20 cellular contexts compared by ENCODE assay signal in genomic region chr1:43843684-43844083, GRCh38.
DNase-seq lines count a peak whose midpoint lies in the region; ATAC-seq, FAIRE-seq and TF ChIP-seq lines count a peak whose summit lies in the region.
"Had no signal": no experiment of that assay in that cellular context is flagged by ENCODE, and none has a peak within 500 bp of the region (broad histone marks: within the 10 kb centered on the region; RNA-seq: fewer than 3 reads in every experiment).

No MANE protein-coding gene starts in this region.

- H3K4me3 ChIP-seq in PC-3 (ENCODE audit: low read length) (no peak overlapping the region), right lobe of liver (no peak overlapping the region)
- H3K4me3 ChIP-seq: BLaER1 treated with 17β-estradiol and CSF1 and Interleukin-3, amounts not matched to agents 10 nM and 100 nM; SJCRH30 had no signal

- TF ChIP-seq CTCF in PC-3 (conservative IDR thresholded peaks at IDR 0.05; ENCODE audit: low read depth, low read length) (0 out of 2 replicates have a peak, but pooled peaks have one; percentile 22), foreskin keratinocyte (conservative IDR thresholded peaks at IDR 0.05) (peak; percentile 44), right lobe of liver (IDR thresholded peaks at IDR 0.05) (no peak)

- no peak overlapping the region for H2AFZ ChIP-seq in PC-3 (ENCODE audit: low read length)

- FAIRE-seq in H54 (lab: Jason Lieb, UNC): peak; percentile 41
- FAIRE-seq: GM12892 had no signal

- no peaks in the 10 kb centered on the region for H3F3A ChIP-seq in PC-3 (ENCODE audit: low read length, unreplicated experiment)

- DNase-seq in H54 (ENCODE audit: insufficient read length, low spot score) (no peak), HT-29 (ENCODE audit: low spot score) (peak; percentile 15), PC-3 (no peak), foreskin keratinocyte (no peak), right lobe of liver (no peak), GOT3 (lab: John Stamatoyannopoulos, UW) (no peak)
- no peak for DNase-seq in stimulated activated CD4-positive, alpha-beta T cell treated with anti-CD3 and anti-CD28 coated beads, Interleukin-4, amount 100 ng/mL, for 24 hours
- DNase-seq: CD8-positive, alpha-beta T cell; DMS79; H7; KBM-7; NCI-H1105 treated with DMSO at 0.1 percent for 48 hours; NCI-H187 treated with DMSO at 0.1 percent for 48 hours; NCI-H2171; NCI-H446; NCI-H82; SJCRH30; T-helper 2 cell had no signal

- CTCF ChIA-PET in PC-3 (lab: Charles Lee): no interaction called here

- POLR2A ChIA-PET in PC-3 (lab: Charles Lee; ENCODE audit: unreplicated experiment): no interaction called here

- H3K9ac ChIP-seq in PC-3 (ENCODE audit: low read length): no peak overlapping the region
- H3K9ac ChIP-seq: BLaER1 treated with 17β-estradiol and CSF1 and Interleukin-3, amounts not matched to agents 10 nM and 100 nM had no signal

- no peaks in the 10 kb centered on the region for H3K9me2 ChIP-seq in PC-3 (replicated peaks; ENCODE audit: low read length)

- H3K27ac ChIP-seq in PC-3 (ENCODE audit: low read length) (no peak overlapping the region), foreskin keratinocyte (no peak overlapping the region), right lobe of liver (no peak overlapping the region)
- H3K27ac ChIP-seq: BLaER1 treated with 17β-estradiol and CSF1 and Interleukin-3, amounts not matched to agents 10 nM and 100 nM; SJCRH30 had no signal

- no TSS peak for BruUV-seq in PC-3 (replicated peaks; lab: Mats Ljungman, UMichigan)

- intact Hi-C loops in PC-3 (cut with micrococcal nuclease) (no loop called here), right lobe of liver (cut with DNase I) (no loop called here)

- no peak overlapping the region for H3K4me2 ChIP-seq in PC-3 (ENCODE audit: low read length)
- H3K4me2 ChIP-seq: BLaER1 treated with 17β-estradiol and CSF1 and Interleukin-3, amounts not matched to agents 10 nM and 100 nM had no signal

- TF ChIP-seq POLR2A in H54 (IDR thresholded peaks at IDR 0.05; ENCODE audit: low read depth, low read length) (no peak), right lobe of liver (IDR thresholded peaks at IDR 0.05) (no peak)

- H3K9me3 ChIP-seq in PC-3 (ENCODE audit: low read length) (no peaks in the 10 kb centered on the region), right lobe of liver (no peaks in the 10 kb centered on the region)
- H3K9me3 ChIP-seq: SJCRH30 had no signal

- no peaks in the 10 kb centered on the region for H3K79me2 ChIP-seq in PC-3 (ENCODE audit: low read length)

- H3K36me3 ChIP-seq in PC-3 (ENCODE audit: low read depth, low read length): peaks cover 6% of the 10 kb centered on the region; the same call in 1 of the 2 replicates
- peaks cover 0 to under 1% (median 0%) of the 10 kb centered on the region in 4 donors for H3K36me3 ChIP-seq in right lobe of liver
- H3K36me3 ChIP-seq: SJCRH30 had no signal

- 93% methylated on average over 5 of the region's 5 CpGs for WGBS in right lobe of liver (ENCODE audit: insufficient coverage, low coverage, low lambda C conversion rate, missing lambda C conversion rate)

- no peak for ATAC-seq in PC-3
- ATAC-seq in foreskin keratinocyte: no peak
- no peak for ATAC-seq in right lobe of liver
- ATAC-seq: CD8-positive, alpha-beta T cell had no signal

- no peaks in the 10 kb centered on the region for H4K20me1 ChIP-seq in PC-3 (ENCODE audit: low read length)
- H4K20me1 ChIP-seq: BLaER1 treated with 17β-estradiol and CSF1 and Interleukin-3, amounts not matched to agents 10 nM and 100 nM had no signal

- H3K4me1 ChIP-seq in PC-3 (ENCODE audit: insufficient read depth, low read length) (peaks cover 18% of the 10 kb centered on the region), foreskin keratinocyte (no peaks in the 10 kb centered on the region), right lobe of liver (no peaks in the 10 kb centered on the region)
- H3K4me1 ChIP-seq: SJCRH30 had no signal

- H3K27me3 ChIP-seq in PC-3 (ENCODE audit: low read length): no peaks in the 10 kb centered on the region
- H3K27me3 ChIP-seq in foreskin keratinocyte: no peaks in the 10 kb centered on the region
- no peaks in the 10 kb centered on the region for H3K27me3 ChIP-seq in right lobe of liver
- H3K27me3 ChIP-seq: BLaER1 treated with 17β-estradiol and CSF1 and Interleukin-3, amounts not matched to agents 10 nM and 100 nM; SJCRH30 had no signal

Comparison
In these comparisons a context has a peak if more than half of its experiments do, and no peak if none do; other contexts are left out.
1. CTCF ChIP-seq: peak in PC-3 (single experiment) and foreskin keratinocyte (single experiment); none in right lobe of liver (0 of 4).